14 cellular contexts compared by ENCODE assay signal in the genomic region with DNA sequence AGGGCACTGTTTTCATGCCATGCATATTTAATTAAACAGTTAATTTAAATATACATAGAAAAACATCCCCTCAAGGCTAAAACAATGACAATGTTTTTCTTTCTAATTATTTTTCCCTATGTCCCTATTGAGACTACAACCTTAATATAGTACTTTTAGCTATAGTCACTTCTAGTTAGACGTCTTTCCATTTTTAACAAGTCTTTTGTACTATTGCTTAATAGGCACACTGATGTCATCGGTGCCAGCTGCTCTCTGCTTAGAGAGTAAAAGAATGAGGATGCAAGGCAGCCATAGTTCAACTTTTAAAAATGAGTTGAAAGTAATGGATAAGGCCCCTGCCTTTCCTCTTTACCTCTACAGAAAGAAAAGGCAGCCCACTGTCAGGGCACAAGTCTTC.
DNase-seq lines count a peak whose midpoint lies in the region; TF ChIP-seq lines count a peak whose summit lies in the region.
"Had no signal": no experiment of that assay in that cellular context is flagged by ENCODE, and none has a peak within 500 bp of the region (broad histone marks: within the 10 kb centered on the region; RNA-seq: fewer than 3 reads in every experiment).

No MANE protein-coding gene starts in this region.

- H2AFZ ChIP-seq in neural progenitor cell (replicated peaks), result peak overlapping the region; percentile 22

- H3K27me3 ChIP-seq in neural progenitor cell, result no peaks in the 10 kb centered on the region

- no peak overlapping the region for H3K27ac ChIP-seq in neural progenitor cell

- no peaks in the 10 kb centered on the region for H3K36me3 Mint-ChIP-seq in neural progenitor cell
- H3K36me3 Mint-ChIP-seq: CD4-positive, CD25-positive, alpha-beta regulatory T cell had no signal

- H4K20me1 ChIP-seq in neural progenitor cell (ENCODE audit: low read depth), result no peaks in the 10 kb centered on the region

- H3K36me3 ChIP-seq in neural progenitor cell, result no peaks in the 10 kb centered on the region

- TF ChIP-seq POLR2A in NB4 (IDR thresholded peaks at IDR 0.05; ENCODE audit: extremely low read depth, insufficient read length), result no peak

- TF ChIP-seq CTCF in NB4 (IDR thresholded peaks at IDR 0.05; ENCODE audit: low read depth, low read length) (no peak), epithelial cell of esophagus (IDR thresholded peaks at IDR 0.05; ENCODE audit: insufficient read depth, low read depth, low read length, missing control alignments) (no peak), neural progenitor cell (IDR thresholded peaks at IDR 0.05) (no peak)

- H3K4me3 ChIP-seq in NB4 (ENCODE audit: low read depth, low read length) (no peak overlapping the region), epithelial cell of esophagus (ENCODE audit: low read length) (no peak overlapping the region), neural progenitor cell (no peak overlapping the region)

- H3K4me1 Mint-ChIP-seq in neural progenitor cell, result peaks cover 3% of the 10 kb centered on the region
- H3K4me1 Mint-ChIP-seq: CD4-positive, CD25-positive, alpha-beta regulatory T cell had no signal

- DNase-seq in Ammon's horn (ENCODE audit: low spot score), result peak; percentile 65
- DNase-seq in NB4 (ENCODE audit: low read depth), result peak; percentile 5
- peak; percentile 49 for DNase-seq in epithelial cell of esophagus (ENCODE audit: low read depth)
- DNase-seq in neural progenitor cell (ENCODE audit: low spot score), result no peak
- no peak for DNase-seq in NAMALWA (ENCODE audit: low spot score)
- no peak for DNase-seq in NOMO-1 (lab: John Stamatoyannopoulos, UW; ENCODE audit: unreplicated experiment in 2 of 2)
- DNase-seq in amniotic stem cell (lab: John Stamatoyannopoulos, UW), result no peak
- DNase-seq in COLO829 (ENCODE audit: low spot score), result no peak
- DNase-seq: CD4-positive, CD25-positive, alpha-beta regulatory T cell; H9; Karpas-422; NCI-H1436 treated with DMSO at 0.1 percent for 48 hours; NCI-H774; SK-N-SH had no signal

- no peaks in the 10 kb centered on the region for H3K27me3 Mint-ChIP-seq in neural progenitor cell (ENCODE audit: insufficient read depth, low read depth)

- H3K4me3 Mint-ChIP-seq in neural progenitor cell, result no peak overlapping the region
- H3K4me3 Mint-ChIP-seq: CD4-positive, CD25-positive, alpha-beta regulatory T cell; H9 had no signal

- H3F3A ChIP-seq in neural progenitor cell (ENCODE audit: low read depth), result no peaks in the 10 kb centered on the region

- H3K79me2 ChIP-seq in neural progenitor cell (ENCODE audit: low read depth), result no peaks in the 10 kb centered on the region

- no peaks in the 10 kb centered on the region for H3K9me3 Mint-ChIP-seq in neural progenitor cell

- H3K4me1 ChIP-seq in neural progenitor cell, result peaks cover 10% of the 10 kb centered on the region

- no peaks in the 10 kb centered on the region for H3K9me3 ChIP-seq in neural progenitor cell (ENCODE audit: low read depth)
- H3K9me3 ChIP-seq: SK-N-SH had no signal

- no peak overlapping the region for H3K4me2 ChIP-seq in neural progenitor cell
- H3K4me2 ChIP-seq: SK-N-SH had no signal

- no peak overlapping the region for H3K27ac Mint-ChIP-seq in neural progenitor cell
- H3K27ac Mint-ChIP-seq: CD4-positive, CD25-positive, alpha-beta regulatory T cell had no signal

- no peak overlapping the region for H3K9ac ChIP-seq in neural progenitor cell
- H3K9ac ChIP-seq: SK-N-SH had no signal

Comparison
In these comparisons a context has a peak if more than half of its experiments do, and no peak if none do; other contexts are left out.
1. DNase-seq: peak in Ammon's horn (single experiment), NB4 (single experiment) and epithelial cell of esophagus (single experiment); none in neural progenitor cell (single experiment), NAMALWA (single experiment), NOMO-1 (0 of 2), amniotic stem cell (single experiment) and COLO829 (single experiment).